ENCODE assay signal across 31 cellular contexts in the genomic region with DNA sequence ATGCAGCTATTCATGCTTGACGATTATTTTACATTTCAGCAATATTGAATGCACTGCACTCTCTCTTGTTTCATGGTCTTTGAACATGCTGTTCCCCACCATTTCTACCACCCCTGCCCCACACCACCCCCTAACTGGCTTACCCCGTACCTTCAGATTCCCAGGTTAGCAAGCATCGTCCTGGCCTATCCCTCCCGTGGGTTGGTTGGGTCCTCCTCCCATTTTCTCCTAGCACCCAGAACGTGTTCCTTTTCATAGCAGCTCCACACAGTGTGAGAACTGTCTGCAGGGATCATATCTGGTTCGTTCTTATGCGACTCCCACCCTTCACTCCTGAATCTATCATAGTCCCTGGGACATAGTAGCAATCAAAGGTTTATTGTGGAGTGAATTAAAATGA. TPM values are rescaled to one million over a fixed set of nuclear protein-coding genes. Genes with fewer than 3 reads are reported as not detected.
A peak's percentile ranks its signal among the peaks of the same experiment; 100 is the strongest.
DNase-seq lines count a peak whose midpoint lies in the region; ATAC-seq and TF ChIP-seq lines count a peak whose summit lies in the region.
"Had no signal": no experiment of that assay in that cellular context is flagged by ENCODE, and none has a peak within 500 bp of the region (broad histone marks: within the 10 kb centered on the region; RNA-seq: fewer than 3 reads in every experiment).

No MANE protein-coding gene starts in this region.

- H3K9me3 ChIP-seq in Caco-2 (no peaks in the 10 kb centered on the region), OCI-LY7 (ENCODE audit: low read length) (no peaks in the 10 kb centered on the region)
- H3K9me3 ChIP-seq: A549; BE2C; BLaER1; BLaER1 treated with 17β-estradiol and CSF1 and Interleukin-3, amounts not matched to agents 10 nM and 100 nM had no signal

- no peak overlapping the region for H3K4me2 ChIP-seq in OCI-LY7 (ENCODE audit: low read length)
- H3K4me2 ChIP-seq: A549; BLaER1; BLaER1 treated with 17β-estradiol and CSF1 and Interleukin-3, amounts not matched to agents 10 nM and 100 nM had no signal

- peak overlapping the region; percentile 66 for H3K27ac ChIP-seq in substantia nigra (ENCODE audit: low read depth, low read length, poor library complexity, severe bottlenecking)
- no peak overlapping the region for H3K27ac ChIP-seq in OCI-LY7 (ENCODE audit: low read depth, low read length, poor library complexity, severe bottlenecking)
- H3K27ac ChIP-seq: 22Rv1; A549; BLaER1; BLaER1 treated with 17β-estradiol and CSF1 and Interleukin-3, amounts not matched to agents 10 nM and 100 nM; C4-2B had no signal

- H3K9me2 ChIP-seq in OCI-LY7 (ENCODE audit: insufficient read depth, low read length), result no peaks in the 10 kb centered on the region

- H3K4me1 Mint-ChIP-seq in Caco-2 (ENCODE audit: low read depth, unreplicated experiment), result no peaks in the 10 kb centered on the region
- H3K4me1 Mint-ChIP-seq: B cell; CD14-positive monocyte; CD4-positive, alpha-beta memory T cell; CD4-positive, CD25-positive, alpha-beta regulatory T cell; CD8-positive, alpha-beta memory T cell had no signal

- H3K27me3 Mint-ChIP-seq in Caco-2 (ENCODE audit: insufficient read depth, unreplicated experiment), result peaks cover 18% of the 10 kb centered on the region
- H3K27me3 Mint-ChIP-seq: B cell; CD4-positive, CD25-positive, alpha-beta regulatory T cell had no signal

- H3K4me3 ChIP-seq in Caco-2 (ENCODE audit: low read depth, low read length) (no peak overlapping the region), OCI-LY7 (ENCODE audit: low read depth, low read length, poor library complexity, severe bottlenecking) (no peak overlapping the region)
- H3K4me3 ChIP-seq: A549; BLaER1; BLaER1 treated with 17β-estradiol and CSF1 and Interleukin-3, amounts not matched to agents 10 nM and 100 nM had no signal

- ATAC-seq in stimulated activated naive CD8-positive, alpha-beta T cell treated with anti-CD3 and anti-CD28 coated beads, Interleukin-15, Interleukin-2, amounts not matched to agents 100 U/mL and 50 U/mL, for 24 hours, result no peak
- ATAC-seq: A549; CD8-positive, alpha-beta T cell had no signal

- H3K36me3 Mint-ChIP-seq in Caco-2 (ENCODE audit: insufficient read depth, unreplicated experiment), result no peaks in the 10 kb centered on the region
- H3K36me3 Mint-ChIP-seq: CD14-positive monocyte; CD4-positive, alpha-beta memory T cell; CD4-positive, CD25-positive, alpha-beta regulatory T cell; CD8-positive, alpha-beta memory T cell; CD8-positive, alpha-beta T cell had no signal

- CTCF ChIA-PET in Caco-2 (lab: Charles Lee) (no interaction called here), OCI-LY7 (lab: Charles Lee; ENCODE audit: unreplicated experiment) (no interaction called here)

- H2AFZ ChIP-seq in OCI-LY7 (ENCODE audit: low read length), result no peak overlapping the region

- H3K27me3 ChIP-seq in Caco-2 (replicated peaks; ENCODE audit: control insufficient read depth, insufficient read depth, low read length), result no peaks in the 10 kb centered on the region
- H3K27me3 ChIP-seq: BE2C; BLaER1; BLaER1 treated with 17β-estradiol and CSF1 and Interleukin-3, amounts not matched to agents 10 nM and 100 nM had no signal

- H3K36me3 ChIP-seq in Caco-2 (ENCODE audit: control insufficient read depth, insufficient read depth, low read length) (no peaks in the 10 kb centered on the region), OCI-LY7 (ENCODE audit: insufficient read depth, low read length) (no peaks in the 10 kb centered on the region)
- H3K36me3 ChIP-seq: BE2C; BLaER1; BLaER1 treated with 17β-estradiol and CSF1 and Interleukin-3, amounts not matched to agents 10 nM and 100 nM had no signal

- H3K27ac Mint-ChIP-seq in Caco-2 (ENCODE audit: unreplicated experiment), result no peak overlapping the region
- H3K27ac Mint-ChIP-seq: B cell; CD14-positive monocyte; CD4-positive, alpha-beta T cell; CD4-positive, CD25-positive, alpha-beta regulatory T cell; CD8-positive, alpha-beta memory T cell; CD8-positive, alpha-beta T cell had no signal

- H4K20me1 ChIP-seq in OCI-LY7 (ENCODE audit: insufficient read depth, low read length), result no peaks in the 10 kb centered on the region
- H4K20me1 ChIP-seq: BLaER1; BLaER1 treated with 17β-estradiol and CSF1 and Interleukin-3, amounts not matched to agents 10 nM and 100 nM had no signal

- H3K4me1 ChIP-seq in Caco-2, result no peaks in the 10 kb centered on the region
- H3K4me1 ChIP-seq in OCI-LY7 (ENCODE audit: insufficient read depth, low read length, poor library complexity, severe bottlenecking), result no peaks in the 10 kb centered on the region
- H3K4me1 ChIP-seq: A549; BE2C; BLaER1; BLaER1 treated with 17β-estradiol and CSF1 and Interleukin-3, amounts not matched to agents 10 nM and 100 nM had no signal

- H3K79me2 ChIP-seq in OCI-LY7 (ENCODE audit: insufficient read depth, low read depth, low read length), result no peaks in the 10 kb centered on the region

- POLR2A ChIA-PET in Caco-2 (lab: Charles Lee), result no interaction called here
- POLR2A ChIA-PET in OCI-LY7 (lab: Charles Lee), result no interaction called here

- BruUV-seq in Caco-2 (replicated peaks; lab: Mats Ljungman, UMichigan), result no TSS peak
- no TSS peak for BruUV-seq in OCI-LY7 (replicated peaks; lab: Mats Ljungman, UMichigan)

- intact Hi-C loops in Caco-2 (cut with micrococcal nuclease; ENCODE audit: unreplicated experiment), result no loop called here
- intact Hi-C loops in OCI-LY7 (cut with micrococcal nuclease; ENCODE audit: unreplicated experiment), result no loop called here

- DNase-seq in Caco-2 (no peak), substantia nigra (lab: John Stamatoyannopoulos, UW) (no peak), OCI-LY7 (ENCODE audit: low spot score) (no peak)
- no peak for DNase-seq in stimulated activated naive CD8-positive, alpha-beta T cell treated with anti-CD3 and anti-CD28 coated beads, Interleukin-15, Interleukin-2, amounts not matched to agents 100 U/mL and 50 U/mL, for 24 hours
- DNase-seq: 8988T; ACHN; AML-193; BE2C; C1 segment of cervical spinal cord; Calu3; CD4-positive, alpha-beta memory T cell; CD4-positive, alpha-beta T cell; CD4-positive, CD25-positive, alpha-beta regulatory T cell; CD8-positive, alpha-beta memory T cell; CD8-positive, alpha-beta T cell; COR-L47; DMS 273 treated with DMSO at 0.1 percent for 48 hours; DMS153; DMS53; DMS79; DMS79 treated with DMSO at 0.1 percent for 48 hours; DND-41; EL had no signal

- no peaks in the 10 kb centered on the region for H3K9me3 Mint-ChIP-seq in Caco-2 (ENCODE audit: unreplicated experiment)
- H3K9me3 Mint-ChIP-seq: CD4-positive, alpha-beta T cell had no signal

- H3K4me3 Mint-ChIP-seq in Caco-2 (ENCODE audit: unreplicated experiment), result peak overlapping the region; percentile 22
- H3K4me3 Mint-ChIP-seq: B cell; CD14-positive monocyte; CD4-positive, alpha-beta memory T cell; CD4-positive, alpha-beta T cell; CD4-positive, CD25-positive, alpha-beta regulatory T cell; CD8-positive, alpha-beta memory T cell; CD8-positive, alpha-beta T cell had no signal

- no peak for TF ChIP-seq CTCF in Caco-2 (IDR thresholded peaks at IDR 0.05; ENCODE audit: insufficient read depth in 1 of 2, low read depth in 1 of 2, low read length in 1 of 2, severe bottlenecking in 1 of 2, unreplicated experiment in 1 of 2)
- TF ChIP-seq CTCF in OCI-LY7 (conservative IDR thresholded peaks at IDR 0.05; ENCODE audit: low read length), result no peak

RNA-seq across cellular contexts. Expression of gene C10orf90, which starts 48.7 kb away (rescaled TPM):
- total RNA-seq in Caco-2 (2022) (not detected in 2 replicates), OCI-LY7 (2022) (not detected in 2 replicates)
- total RNA-seq in OCI-LY7 (2014; rRNA removed; shearing (Covaris generic)), result not detected in 2 replicates
- total RNA-seq: A673; B cell; Calu3; CD4-positive, alpha-beta memory T cell; CD4-positive, alpha-beta T cell; CD4-positive, CD25-positive, alpha-beta regulatory T cell; CD8-positive, alpha-beta memory T cell; CD8-positive, alpha-beta T cell had no signal
